ENCODE assay signal across 9 cellular contexts in the genomic region with DNA sequence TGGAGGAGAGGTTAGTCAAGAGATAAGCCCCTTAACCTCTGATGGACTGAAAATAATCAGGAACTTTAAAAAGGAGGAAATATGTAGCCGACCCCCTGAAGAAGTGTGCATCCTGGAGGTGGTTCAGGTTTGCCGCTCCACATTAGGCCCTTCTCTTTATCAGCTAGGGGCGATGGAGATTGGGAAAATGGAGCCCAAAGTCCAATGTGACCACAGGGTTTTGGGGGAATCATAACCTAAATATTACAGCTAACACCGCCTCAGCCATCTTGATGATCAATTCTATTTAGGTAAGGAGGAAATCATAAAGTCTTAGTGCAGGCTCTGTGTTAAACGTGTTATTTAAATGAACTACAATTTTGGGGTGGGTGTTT.
A peak's percentile ranks its signal among the peaks of the same experiment; 100 is the strongest.
DNase-seq lines count a peak whose midpoint lies in the region; TF ChIP-seq lines count a peak whose summit lies in the region.
"Had no signal": no experiment of that assay in that cellular context is flagged by ENCODE, and none has a peak within 500 bp of the region (broad histone marks: within the 10 kb centered on the region; RNA-seq: fewer than 3 reads in every experiment).

No MANE protein-coding gene starts in this region.

- peaks cover 62% of the 10 kb centered on the region for H3K4me1 Mint-ChIP-seq in dendritic cell treated with granulocyte-macrophage colony-stimulating factor and Interleukin-4, amounts not matched to agents 40 ng/mL and 50 ng/mL, for 4 days (ENCODE audit: low read depth)
- H3K4me1 Mint-ChIP-seq in nephron: peaks cover 42% of the 10 kb centered on the region

- no peaks in the 10 kb centered on the region for H3F3A ChIP-seq in Loucy (ENCODE audit: low read depth)

- H3K9ac ChIP-seq in BLaER1 (peak overlapping the region; percentile 97), Loucy (ENCODE audit: low read depth, low read length, poor library complexity, severe bottlenecking) (peak overlapping the region; percentile 74)

- intact Hi-C loops in dendritic cell treated with granulocyte-macrophage colony-stimulating factor and Interleukin-4, amounts not matched to agents 40 ng/mL and 50 ng/mL, for 4 days (cut with micrococcal nuclease): loop anchor here (2.0 to 5.0 kb wide), 3 partner anchors 58 to 622 kb away; a partner anchor contains a TSS

- peaks cover 43% of the 10 kb centered on the region for H3K4me1 ChIP-seq in BLaER1
- H3K4me1 ChIP-seq in Loucy (ENCODE audit: insufficient read depth, low read length, poor library complexity, severe bottlenecking): peaks cover 46% of the 10 kb centered on the region

- no peaks in the 10 kb centered on the region for H3K9me3 Mint-ChIP-seq in dendritic cell treated with granulocyte-macrophage colony-stimulating factor and Interleukin-4, amounts not matched to agents 40 ng/mL and 50 ng/mL, for 4 days
- H3K9me3 Mint-ChIP-seq in nephron: no peaks in the 10 kb centered on the region

- peaks cover 46% of the 10 kb centered on the region for H3K36me3 Mint-ChIP-seq in dendritic cell treated with granulocyte-macrophage colony-stimulating factor and Interleukin-4, amounts not matched to agents 40 ng/mL and 50 ng/mL, for 4 days (ENCODE audit: low read depth)
- H3K36me3 Mint-ChIP-seq in nephron (ENCODE audit: low read depth): peaks cover 29% of the 10 kb centered on the region

- peaks cover 25% of the 10 kb centered on the region for H3K79me2 ChIP-seq in Loucy (ENCODE audit: insufficient read depth, low read length)

- TF ChIP-seq CTCF in Loucy (conservative IDR thresholded peaks at IDR 0.05; ENCODE audit: low read length): no peak
- TF ChIP-seq CTCF in nephron (IDR thresholded peaks at IDR 0.05; ENCODE audit: unreplicated experiment in 3 of 3): no peak

- no peaks in the 10 kb centered on the region for H3K9me2 ChIP-seq in Loucy (replicated peaks; ENCODE audit: low read depth, low read length)

- no peaks in the 10 kb centered on the region for H3K27me3 Mint-ChIP-seq in dendritic cell treated with granulocyte-macrophage colony-stimulating factor and Interleukin-4, amounts not matched to agents 40 ng/mL and 50 ng/mL, for 4 days
- H3K27me3 Mint-ChIP-seq in nephron (ENCODE audit: low read depth): peaks cover 3% of the 10 kb centered on the region

- H3K4me2 ChIP-seq in BLaER1 (peak overlapping the region; percentile 90), Loucy (ENCODE audit: low read depth, low read length, poor library complexity, severe bottlenecking) (peak overlapping the region; percentile 74)

- H3K27ac ChIP-seq in BLaER1: peak overlapping the region; percentile 98

- H4K20me1 ChIP-seq in BLaER1 (peaks cover 37% of the 10 kb centered on the region), Loucy (ENCODE audit: insufficient read depth, low read length, poor library complexity, severe bottlenecking) (no peaks in the 10 kb centered on the region)

- DNase-seq in activated CD4-positive, CD25-positive, alpha-beta regulatory T cell treated with anti-CD3 and anti-CD28 coated beads, Interleukin-2, amount 50 U/mL, for 72 hours: no peak
- no peak for DNase-seq in NCI-H748 treated with DMSO at 0.1 percent for 48 hours (lab: John Stamatoyannopoulos, UW)
- no peak for DNase-seq in NCI-H187 (lab: John Stamatoyannopoulos, UW)
- no peak for DNase-seq in stimulated activated CD4-positive, alpha-beta T cell treated with anti-CD3 and anti-CD28 coated beads, Interleukin-12 subunit alpha, Interleukin-12 subunit beta, amount 100 ng/mL, for 4 hours

- H3K4me3 ChIP-seq in BLaER1: peak overlapping the region; percentile 93
- H3K4me3 ChIP-seq in Loucy (ENCODE audit: low read length, poor library complexity, severe bottlenecking): peak overlapping the region; percentile 83

- H3K27ac Mint-ChIP-seq in dendritic cell treated with granulocyte-macrophage colony-stimulating factor and Interleukin-4, amounts not matched to agents 40 ng/mL and 50 ng/mL, for 4 days: peak overlapping the region; percentile 93
- H3K27ac Mint-ChIP-seq in nephron: peak overlapping the region; percentile 41 to 68 (median 58)

- no peak overlapping the region for H2AFZ ChIP-seq in Loucy (ENCODE audit: low read length)

- peaks cover 15% of the 10 kb centered on the region for H3K36me3 ChIP-seq in BLaER1
- peaks cover 6% of the 10 kb centered on the region; the same call in 1 of the 2 replicates for H3K36me3 ChIP-seq in Loucy (ENCODE audit: insufficient read depth, low read length)

- H3K9me3 ChIP-seq in BLaER1 (no peaks in the 10 kb centered on the region), Loucy (ENCODE audit: insufficient read depth, low read depth, low read length) (no peaks in the 10 kb centered on the region)
- H3K9me3 ChIP-seq: body of pancreas had no signal

- no peaks in the 10 kb centered on the region for H3K27me3 ChIP-seq in BLaER1
- H3K27me3 ChIP-seq in Loucy (ENCODE audit: insufficient read depth, low read length, poor library complexity, severe bottlenecking): no peaks in the 10 kb centered on the region
- H3K27me3 ChIP-seq: body of pancreas had no signal

- peak overlapping the region; percentile 81 for H3K4me3 Mint-ChIP-seq in dendritic cell treated with granulocyte-macrophage colony-stimulating factor and Interleukin-4, amounts not matched to agents 40 ng/mL and 50 ng/mL, for 4 days
- peak overlapping the region; percentile 79 to 87 (median 82) for H3K4me3 Mint-ChIP-seq in nephron
